In genomic region chr14:61564623-61565091, GRCh38 we compare ENCODE assay signal across 11 cellular contexts.
DNase-seq lines count a peak whose midpoint lies in the region; TF ChIP-seq lines count a peak whose summit lies in the region.
"Had no signal": no experiment of that assay in that cellular context is flagged by ENCODE, and none has a peak within 500 bp of the region (broad histone marks: within the 10 kb centered on the region; RNA-seq: fewer than 3 reads in every experiment).

No MANE protein-coding gene starts in this region.

- H3K9me3 ChIP-seq in stomach: no peaks in the 10 kb centered on the region
- H3K9me3 ChIP-seq: tibial artery had no signal

- TF ChIP-seq CTCF in fibroblast of the aortic adventitia (IDR thresholded peaks at IDR 0.05; ENCODE audit: insufficient read depth, low read length) (no peak), stomach (IDR thresholded peaks at IDR 0.05) (no peak)

- peak; percentile 34 for DNase-seq in NOMO-1 treated with DMSO at 0.1 percent for 48 hours (lab: John Stamatoyannopoulos, UW; ENCODE audit: unreplicated experiment)
- no peak for DNase-seq in NOMO-1 treated with dmso at 0.1 percent for 144 hours (lab: John Stamatoyannopoulos, UW; ENCODE audit: unreplicated experiment)
- peak; percentile 51 to 62 for DNase-seq in SW 1271 (lab: John Stamatoyannopoulos, UW)
- peak; percentile 96 for DNase-seq in fibroblast of the aortic adventitia (ENCODE audit: low read depth)
- DNase-seq in stomach: no peak
- no peak for DNase-seq in effector CD4-positive, alpha-beta T cell
- no peak for DNase-seq in NCI-H2107 treated with DMSO at 0.1 percent for 48 hours (lab: John Stamatoyannopoulos, UW; ENCODE audit: unreplicated experiment)
- no peak for DNase-seq in stimulated activated naive CD4-positive, alpha-beta T cell (lab: John Stamatoyannopoulos, UW)
- DNase-seq: NCI-H82, retina, tibial artery had no signal

- H3K36me3 ChIP-seq in stomach: no peaks in the 10 kb centered on the region
- H3K36me3 ChIP-seq: tibial artery had no signal

- intact Hi-C loops in stomach (cut with DNase I; ENCODE audit: low total_unique reads): no loop called here

- no peak for TF ChIP-seq POLR2A in stomach (IDR thresholded peaks at IDR 0.05)

- 66 to 84% (median 77%) methylated on average over 6 of the region's 6 CpGs for WGBS in stomach, 5 donors

- no peaks in the 10 kb centered on the region for H3K27me3 ChIP-seq in stomach
- H3K27me3 ChIP-seq: tibial artery had no signal

- no peak for TF ChIP-seq EP300 in stomach (IDR thresholded peaks at IDR 0.05)

- peak overlapping the region in 4 of 5 donors; percentile 18 to 93 (median 87) for H3K27ac ChIP-seq in stomach

- H3K4me1 ChIP-seq in stomach: peaks cover 54 to 94% (median 61%) of the 10 kb centered on the region in 4 donors

- no peak overlapping the region for H3K4me3 ChIP-seq in fibroblast of the aortic adventitia (ENCODE audit: low read depth, low read length)
- H3K4me3 ChIP-seq in stomach: no peak overlapping the region
- H3K4me3 ChIP-seq: tibial artery had no signal

Comparison
In these comparisons a context has a peak if more than half of its experiments do, and no peak if none do; other contexts are left out.
1. DNase-seq: peak in NOMO-1 treated with DMSO at 0.1 percent for 48 hours (single experiment), SW 1271 (2 of 2) and fibroblast of the aortic adventitia (single experiment); none in NOMO-1 treated with dmso at 0.1 percent for 144 hours (single experiment), stomach (single experiment), effector CD4-positive, alpha-beta T cell (single experiment), NCI-H2107 treated with DMSO at 0.1 percent for 48 hours (single experiment) and stimulated activated naive CD4-positive, alpha-beta T cell (0 of 6).